24 cellular contexts compared by ENCODE assay signal in the genomic region with DNA sequence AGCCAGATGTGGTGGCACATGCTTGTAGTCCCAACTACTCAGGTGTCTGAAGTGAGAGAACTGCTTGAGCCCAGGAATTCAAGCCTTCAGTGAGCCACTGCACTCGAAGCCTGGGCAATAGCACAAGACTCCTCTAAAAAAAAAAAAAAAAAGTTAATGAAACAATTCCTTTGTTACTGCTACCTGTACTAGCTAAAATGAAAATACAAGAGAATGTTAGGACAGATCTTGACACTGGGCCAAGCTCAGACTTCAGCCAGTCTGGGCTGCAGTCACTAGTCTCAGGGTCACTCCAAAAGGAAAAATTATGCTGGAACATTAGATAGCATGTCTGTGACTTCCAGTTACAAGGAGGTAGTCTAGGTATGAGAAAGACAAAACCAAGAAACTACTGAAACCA.
"Had no signal": no experiment of that assay in that cellular context is flagged by ENCODE, and none has a peak within 500 bp of the region (broad histone marks: within the 10 kb centered on the region; RNA-seq: fewer than 3 reads in every experiment).

No MANE protein-coding gene starts in this region.

- H3K27me3 ChIP-seq: esophagus squamous epithelium, right atrium auricular region, uterus had no signal

- H3K4me3 ChIP-seq: esophagus squamous epithelium, right atrium auricular region, thoracic aorta, uterus had no signal

- H3K4me1 ChIP-seq: parathyroid adenoma, uterus had no signal

- H3K9me3 ChIP-seq: esophagus squamous epithelium, right atrium auricular region, thoracic aorta, uterus had no signal

- H3K36me3 ChIP-seq: uterus had no signal

- H3K27ac ChIP-seq: esophagus squamous epithelium, parathyroid adenoma, right atrium auricular region, thoracic aorta, uterus had no signal

- ATAC-seq: T-helper 17 cell had no signal

- FAIRE-seq: bronchial epithelial cell, colon, frontal cortex, islet of Langerhans had no signal

- DNase-seq: activated CD4-positive, alpha-beta memory T cell treated with anti-CD3 and anti-CD28 coated beads for 36 hours; activated CD4-positive, alpha-beta T cell treated with anti-CD3 and anti-CD28 coated beads, Interleukin-2, amount 10 ng/mL, durations not matched to agents 24 days and 14 days; activated CD4-positive, CD25-positive, alpha-beta regulatory T cell treated with anti-CD3 and anti-CD28 coated beads, Interleukin-2, amount 50 U/mL, for 72 hours; activated CD8-positive, alpha-beta memory T cell treated with anti-CD3 and anti-CD28 coated beads, Interleukin-2, amount 50 U/mL, for 4 hours; activated gamma-delta T cell treated with Interleukin-2 at 50 U/mL for 16 hours; activated naive CD4-positive, alpha-beta T cell treated with anti-CD3 and anti-CD28 coated beads, Interleukin-2, amount 50 U/mL, for 16 hours; activated T-cell treated with anti-CD3 and anti-CD28 coated beads, Interleukin-2, amount 50 U/mL, for 1 hour; amygdala; dermis blood vessel endothelial cell; effector CD4-positive, alpha-beta T cell; esophagus squamous epithelium; naive B cell; nucleus accumbens; stimulated activated CD4-positive, alpha-beta T cell treated with anti-CD3 and anti-CD28 coated beads, Interleukin-15, amount 100 ng/mL, for 24 hours; stimulated activated naive CD8-positive, alpha-beta T cell treated with anti-CD3 and anti-CD28 coated beads, Interleukin-15, Interleukin-2, amounts not matched to agents 100 U/mL and 50 U/mL, for 24 hours; T-helper 17 cell; uterus had no signal

- H2AFZ ChIP-seq: parathyroid adenoma had no signal

- H3K79me2 ChIP-seq: parathyroid adenoma had no signal

- H3K9ac ChIP-seq: parathyroid adenoma had no signal
